In the genomic region with DNA sequence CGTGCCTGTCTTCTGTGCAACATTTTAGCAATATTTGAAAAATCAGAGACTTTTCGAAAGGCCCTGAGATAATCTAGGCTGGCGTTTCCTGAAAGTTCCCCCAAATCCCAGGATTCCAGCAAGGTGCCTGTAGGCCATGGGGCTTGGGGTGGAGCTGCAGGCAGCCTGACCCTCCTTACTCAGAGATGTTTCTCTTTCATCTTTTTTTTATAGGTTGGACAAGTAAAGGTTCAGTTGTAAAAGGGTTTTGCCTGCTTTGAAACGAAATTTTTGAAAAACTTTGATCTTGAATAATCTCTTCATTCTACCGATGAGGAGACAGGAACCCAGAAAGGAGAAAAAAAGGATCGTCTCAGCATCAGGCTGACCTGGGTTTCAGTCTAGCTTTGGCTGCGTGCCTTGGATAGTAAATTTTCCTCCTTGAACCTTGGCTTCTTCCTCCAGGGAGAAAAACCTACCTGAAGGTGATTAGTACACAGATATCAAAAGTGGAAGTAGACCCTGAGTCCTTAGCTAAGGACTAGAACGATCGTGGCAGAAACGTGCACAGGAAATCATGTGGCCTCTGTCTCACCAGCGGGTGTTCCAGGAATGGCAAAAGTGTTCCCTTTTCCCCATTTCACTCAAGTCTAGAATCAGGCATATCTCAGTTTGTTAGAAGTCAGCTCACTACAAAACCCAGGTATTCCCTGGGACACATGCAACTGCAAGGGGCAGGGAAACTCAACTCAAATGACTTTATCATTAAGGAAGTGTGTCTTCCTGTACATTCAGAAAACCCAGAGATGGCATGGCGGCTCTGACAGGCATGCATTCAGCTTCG, we compare ENCODE assay signal across 10 cellular contexts.
DNase-seq lines count a peak whose midpoint lies in the region; ATAC-seq and TF ChIP-seq lines count a peak whose summit lies in the region.
"Had no signal": no experiment of that assay in that cellular context is flagged by ENCODE, and none has a peak within 500 bp of the region (broad histone marks: within the 10 kb centered on the region; RNA-seq: fewer than 3 reads in every experiment).

No MANE protein-coding gene starts in this region.

- H2BK15ac ChIP-seq in mesendoderm (replicated peaks; ENCODE audit: low read depth): no peak overlapping the region

- H3K27me3 ChIP-seq in BLaER1 (no peaks in the 10 kb centered on the region), muscle layer of colon (ENCODE audit: control insufficient read depth in 1 of 2, insufficient read depth in 2 of 2, low read length in 2 of 2) (no peaks in the 10 kb centered on the region), mesendoderm (ENCODE audit: insufficient read depth, low read length, poor library complexity) (no peaks in the 10 kb centered on the region)
- H3K27me3 ChIP-seq: cardiac muscle cell had no signal

- peak overlapping the region; percentile 62 for H3K4me3 Mint-ChIP-seq in activated CD8-positive, alpha-beta T cell treated with anti-CD3 and anti-CD28 coated beads, Interleukin-2, amount 10 ng/mL, durations not matched to agents 7 days and 5 days

- H4K5ac ChIP-seq in mesendoderm (ENCODE audit: low read length): no peak overlapping the region

- H3K9me3 ChIP-seq in BLaER1 (no peaks in the 10 kb centered on the region), muscle layer of colon (ENCODE audit: low read length) (no peaks in the 10 kb centered on the region)

- H3K4me1 ChIP-seq in BLaER1 (peaks cover 73% of the 10 kb centered on the region), muscle layer of colon (ENCODE audit: insufficient read depth, low read length) (peaks cover 47% of the 10 kb centered on the region), mesendoderm (ENCODE audit: control insufficient read depth, low read depth, low read length) (no peaks in the 10 kb centered on the region)

- H3K18ac ChIP-seq in mesendoderm (ENCODE audit: low read length): no peak overlapping the region

- no peak overlapping the region for H2AK5ac ChIP-seq in mesendoderm (ENCODE audit: low read length)

- H4K20me1 ChIP-seq in BLaER1: no peaks in the 10 kb centered on the region

- H3K9ac ChIP-seq in BLaER1 (no peak overlapping the region), muscle layer of colon (ENCODE audit: low read length) (no peak overlapping the region), mesendoderm (ENCODE audit: low read length) (no peak overlapping the region)

- H3K36me3 Mint-ChIP-seq in activated CD8-positive, alpha-beta T cell treated with anti-CD3 and anti-CD28 coated beads, Interleukin-2, amount 10 ng/mL, durations not matched to agents 7 days and 5 days (ENCODE audit: low read depth): no peaks in the 10 kb centered on the region

- H4K8ac ChIP-seq in mesendoderm (ENCODE audit: low read depth, low read length): no peak overlapping the region

- H3K4ac ChIP-seq in mesendoderm (ENCODE audit: low read depth, low read length): no peak overlapping the region

- CTCF ChIA-PET in activated CD8-positive, alpha-beta T cell treated with anti-CD3 and anti-CD28 coated beads, Interleukin-2, amount 10 ng/mL, durations not matched to agents 7 days and 5 days (lab: Charles Lee): interaction anchor here (1.1 kb wide), 1 partner anchor 297 kb away, joined by 3 read pairs; no protein-coding TSS in a partner anchor

- H3K4me3 ChIP-seq in BLaER1 (no peak overlapping the region), muscle layer of colon (ENCODE audit: low read depth in 1 of 2, low read length in 2 of 2) (no peak overlapping the region), mesendoderm (ENCODE audit: low read length) (no peak overlapping the region)
- H3K4me3 ChIP-seq: cardiac muscle cell had no signal

- TF ChIP-seq CTCF in GM13976 (IDR thresholded peaks at IDR 0.05; ENCODE audit: borderline replicate concordance, control extremely low read depth, extremely low read depth, insufficient read depth, missing control alignments): no peak

- peak; percentile 59 for DNase-seq in KBM-7
- DNase-seq in activated CD8-positive, alpha-beta T cell treated with anti-CD3 and anti-CD28 coated beads, Interleukin-2, amount 10 ng/mL, durations not matched to agents 7 days and 5 days: peak; percentile 57
- no peak for DNase-seq in GM13976 (ENCODE audit: low spot score)
- DNase-seq in mesendoderm: no peak
- DNase-seq in NCI-H1092 treated with DMSO at 0.1 percent for 48 hours (lab: John Stamatoyannopoulos, UW): no peak
- DNase-seq: COR-L47 had no signal

- H3K79me1 ChIP-seq in mesendoderm (ENCODE audit: low read length): no peaks in the 10 kb centered on the region

- H3K36me3 ChIP-seq in BLaER1 (no peaks in the 10 kb centered on the region), muscle layer of colon (ENCODE audit: insufficient read depth, low read length) (no peaks in the 10 kb centered on the region), mesendoderm (ENCODE audit: control insufficient read depth, insufficient read depth, low read length) (no peaks in the 10 kb centered on the region)
- H3K36me3 ChIP-seq: cardiac muscle cell had no signal

- peak overlapping the region; percentile 79 for H3K27ac Mint-ChIP-seq in activated CD8-positive, alpha-beta T cell treated with anti-CD3 and anti-CD28 coated beads, Interleukin-2, amount 10 ng/mL, durations not matched to agents 7 days and 5 days

- in situ Hi-C loops in KBM-7 (cut with MboI; ENCODE audit: low pct_unique_long_range_greater_than_20kb, low sequenced_read_pairs) (no loop called here), GM13976 (cut with MboI; ENCODE audit: low sequenced_read_pairs, unreplicated experiment) (no loop called here)

- ATAC-seq in activated CD8-positive, alpha-beta T cell treated with anti-CD3 and anti-CD28 coated beads, Interleukin-2, amount 10 ng/mL, durations not matched to agents 7 days and 5 days: peak; percentile 32
- no peak for ATAC-seq in HG03025 (IDR thresholded peaks at IDR 0.05; ENCODE audit: low FRiP score, unreplicated experiment)

- no CpG with 5 or more reads among the region's 13 CpGs for WGBS in mesendoderm (ENCODE audit: extremely low coverage, insufficient coverage, low lambda C conversion rate)

- no peak overlapping the region for H3K56ac ChIP-seq in mesendoderm (ENCODE audit: low read length)

- POLR2A ChIA-PET in activated CD8-positive, alpha-beta T cell treated with anti-CD3 and anti-CD28 coated beads, Interleukin-2, amount 10 ng/mL, durations not matched to agents 7 days and 5 days (lab: Charles Lee): interaction anchor here (2.3 kb wide), 1 partner anchor 43 kb away, joined by 11 read pairs; no protein-coding TSS in a partner anchor

- H2BK5ac ChIP-seq in mesendoderm (ENCODE audit: low read length): no peak overlapping the region

- no peak overlapping the region for H3K23ac ChIP-seq in mesendoderm (ENCODE audit: low read length)

- H3K27ac ChIP-seq in BLaER1: peak overlapping the region; percentile 33; the same call in 1 of the 2 replicates
- peak overlapping the region; percentile 21 for H3K27ac ChIP-seq in muscle layer of colon (ENCODE audit: low read depth, low read length)
- H3K27ac ChIP-seq in mesendoderm (ENCODE audit: low read depth, low read length): no peak overlapping the region
- H3K27ac ChIP-seq: cardiac muscle cell had no signal

- no peak overlapping the region for H2BK120ac ChIP-seq in mesendoderm (ENCODE audit: low read depth, low read length)

- H3K27me3 Mint-ChIP-seq in activated CD8-positive, alpha-beta T cell treated with anti-CD3 and anti-CD28 coated beads, Interleukin-2, amount 10 ng/mL, durations not matched to agents 7 days and 5 days (ENCODE audit: low read depth): no peaks in the 10 kb centered on the region

- H3K79me2 ChIP-seq in mesendoderm (ENCODE audit: control insufficient read depth, insufficient read depth, low read length): no peaks in the 10 kb centered on the region

- no peaks in the 10 kb centered on the region for H3K9me3 Mint-ChIP-seq in activated CD8-positive, alpha-beta T cell treated with anti-CD3 and anti-CD28 coated beads, Interleukin-2, amount 10 ng/mL, durations not matched to agents 7 days and 5 days (ENCODE audit: insufficient read depth)

- H3K4me1 Mint-ChIP-seq in activated CD8-positive, alpha-beta T cell treated with anti-CD3 and anti-CD28 coated beads, Interleukin-2, amount 10 ng/mL, durations not matched to agents 7 days and 5 days (ENCODE audit: low read depth): peaks cover 72% of the 10 kb centered on the region

- H3K4me2 ChIP-seq in BLaER1 (peak overlapping the region; percentile 71), mesendoderm (ENCODE audit: low read length) (no peak overlapping the region)

Comparison
In these comparisons a context has a peak if more than half of its experiments do, and no peak if none do; other contexts are left out.
1. DNase-seq: peak in KBM-7 (single experiment) and activated CD8-positive, alpha-beta T cell treated with anti-CD3 and anti-CD28 coated beads, Interleukin-2, amount 10 ng/mL, durations not matched to agents 7 days and 5 days (single experiment); none in GM13976 (single experiment), mesendoderm (single experiment) and NCI-H1092 treated with DMSO at 0.1 percent for 48 hours (single experiment).